ENCODE assay signal across 1 cellular context in genomic region chrY:19232276-19232994, GRCh38.
TF ChIP-seq lines count a peak whose summit lies in the region.

No MANE protein-coding gene starts in this region.

TF ChIP-seq in HepG2, 621 proteins besides CTCF, POLR2A, EP300 and RAD21 (continued from another document):
- no peak for TF ChIP-seq TIGD3 (CRISPR knock-in tag; IDR thresholded peaks at IDR 0.05; ENCODE audit: borderline replicate concordance)
- no peak for TF ChIP-seq GTF3A (CRISPR knock-in tag; conservative IDR thresholded peaks at IDR 0.05)
- TF ChIP-seq XRCC5 (optimal IDR thresholded peaks at IDR 0.05; ENCODE audit: low read length) = no peak
- TF ChIP-seq ZHX1 (CRISPR knock-in tag; IDR thresholded peaks at IDR 0.05; ENCODE audit: low read depth) = no peak
- no peak for TF ChIP-seq CENPX (CRISPR knock-in tag; IDR thresholded peaks at IDR 0.05)
- TF ChIP-seq NFKBIZ (CRISPR knock-in tag; IDR thresholded peaks at IDR 0.05) = no peak
- TF ChIP-seq REXO4 (CRISPR knock-in tag; IDR thresholded peaks at IDR 0.05; ENCODE audit: borderline replicate concordance) = no peak
- no peak for TF ChIP-seq JARID2 (CRISPR knock-in tag; IDR thresholded peaks at IDR 0.05; ENCODE audit: insufficient replicate concordance)
- TF ChIP-seq ZFP90 (CRISPR knock-in tag; IDR thresholded peaks at IDR 0.05; ENCODE audit: borderline replicate concordance) = no peak
TF ChIP-seq in HepG2: peak in this region for 0.
